2 cellular contexts compared by ENCODE assay signal in the genomic region with DNA sequence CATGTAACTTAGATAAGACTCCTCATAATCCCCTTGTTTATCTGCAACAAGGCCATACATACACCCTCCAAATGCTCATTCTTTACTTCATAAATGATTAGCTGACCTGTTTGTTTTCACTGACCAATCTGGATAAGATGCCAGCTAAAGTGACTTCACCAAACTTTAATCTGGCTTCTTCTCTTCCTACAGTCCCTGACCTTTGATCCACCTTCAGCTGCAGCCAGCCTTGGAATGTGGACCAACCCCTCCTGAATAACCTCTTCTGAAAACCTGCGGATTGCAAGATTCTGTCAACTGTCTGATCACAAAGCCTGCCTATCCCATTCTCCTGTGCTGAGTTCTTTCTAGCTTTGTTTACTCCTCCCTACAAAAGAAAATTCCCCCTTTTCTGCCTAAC.
TF ChIP-seq lines count a peak whose summit lies in the region.

No MANE protein-coding gene starts in this region.

TF ChIP-seq in WTC11, 78 proteins besides CTCF, POLR2A, EP300 and RAD21 (continued from another document):
- TF ChIP-seq ZBTB21 (CRISPR knock-in tag; IDR thresholded peaks at IDR 0.05; ENCODE audit: borderline replicate concordance) (no peak), CBFB (CRISPR knock-in tag; IDR thresholded peaks at IDR 0.05; ENCODE audit: low read depth) (no peak)

TF ChIP-seq in SK-N-SH treated with all-trans-retinoic acid at 6 μM for 48 hours, 23 proteins besides CTCF, POLR2A, EP300 and RAD21 (continued from another document):
- TF ChIP-seq, protein P1, sequence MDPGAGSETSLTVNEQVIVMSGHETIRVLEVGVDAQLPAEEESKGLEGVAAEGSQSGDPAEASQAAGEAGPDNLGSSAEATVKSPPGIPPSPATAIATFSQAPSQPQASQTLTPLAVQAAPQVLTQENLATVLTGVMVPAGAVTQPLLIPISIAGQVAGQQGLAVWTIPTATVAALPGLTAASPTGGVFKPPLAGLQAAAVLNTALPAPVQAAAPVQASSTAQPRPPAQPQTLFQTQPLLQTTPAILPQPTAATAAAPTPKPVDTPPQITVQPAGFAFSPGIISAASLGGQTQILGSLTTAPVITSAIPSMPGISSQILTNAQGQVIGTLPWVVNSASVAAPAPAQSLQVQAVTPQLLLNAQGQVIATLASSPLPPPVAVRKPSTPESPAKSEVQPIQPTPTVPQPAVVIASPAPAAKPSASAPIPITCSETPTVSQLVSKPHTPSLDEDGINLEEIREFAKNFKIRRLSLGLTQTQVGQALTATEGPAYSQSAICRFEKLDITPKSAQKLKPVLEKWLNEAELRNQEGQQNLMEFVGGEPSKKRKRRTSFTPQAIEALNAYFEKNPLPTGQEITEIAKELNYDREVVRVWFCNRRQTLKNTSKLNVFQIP (CRISPR knock-in tag; IDR thresholded peaks at IDR 0.05; ENCODE audit: borderline replicate concordance, low read depth), result no peak
- TF ChIP-seq ZNF70 (CRISPR knock-in tag; IDR thresholded peaks at IDR 0.05), result no peak
- TF ChIP-seq, protein P2, sequence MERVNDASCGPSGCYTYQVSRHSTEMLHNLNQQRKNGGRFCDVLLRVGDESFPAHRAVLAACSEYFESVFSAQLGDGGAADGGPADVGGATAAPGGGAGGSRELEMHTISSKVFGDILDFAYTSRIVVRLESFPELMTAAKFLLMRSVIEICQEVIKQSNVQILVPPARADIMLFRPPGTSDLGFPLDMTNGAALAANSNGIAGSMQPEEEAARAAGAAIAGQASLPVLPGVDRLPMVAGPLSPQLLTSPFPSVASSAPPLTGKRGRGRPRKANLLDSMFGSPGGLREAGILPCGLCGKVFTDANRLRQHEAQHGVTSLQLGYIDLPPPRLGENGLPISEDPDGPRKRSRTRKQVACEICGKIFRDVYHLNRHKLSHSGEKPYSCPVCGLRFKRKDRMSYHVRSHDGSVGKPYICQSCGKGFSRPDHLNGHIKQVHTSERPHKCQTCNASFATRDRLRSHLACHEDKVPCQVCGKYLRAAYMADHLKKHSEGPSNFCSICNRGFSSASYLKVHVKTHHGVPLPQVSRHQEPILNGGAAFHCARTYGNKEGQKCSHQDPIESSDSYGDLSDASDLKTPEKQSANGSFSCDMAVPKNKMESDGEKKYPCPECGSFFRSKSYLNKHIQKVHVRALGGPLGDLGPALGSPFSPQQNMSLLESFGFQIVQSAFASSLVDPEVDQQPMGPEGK (CRISPR knock-in tag; IDR thresholded peaks at IDR 0.05; ENCODE audit: borderline replicate concordance), result no peak
- no peak for TF ChIP-seq BACH2 (CRISPR knock-in tag; IDR thresholded peaks at IDR 0.05; ENCODE audit: borderline replicate concordance)
- TF ChIP-seq SNAI2 (CRISPR knock-in tag; IDR thresholded peaks at IDR 0.05), result no peak
- TF ChIP-seq RARB (CRISPR knock-in tag; IDR thresholded peaks at IDR 0.05), result no peak
- no peak for TF ChIP-seq PPARA (CRISPR knock-in tag; IDR thresholded peaks at IDR 0.05; ENCODE audit: borderline replicate concordance)
- TF ChIP-seq OSR1 (CRISPR knock-in tag; IDR thresholded peaks at IDR 0.05), result no peak
- TF ChIP-seq, protein P3, sequence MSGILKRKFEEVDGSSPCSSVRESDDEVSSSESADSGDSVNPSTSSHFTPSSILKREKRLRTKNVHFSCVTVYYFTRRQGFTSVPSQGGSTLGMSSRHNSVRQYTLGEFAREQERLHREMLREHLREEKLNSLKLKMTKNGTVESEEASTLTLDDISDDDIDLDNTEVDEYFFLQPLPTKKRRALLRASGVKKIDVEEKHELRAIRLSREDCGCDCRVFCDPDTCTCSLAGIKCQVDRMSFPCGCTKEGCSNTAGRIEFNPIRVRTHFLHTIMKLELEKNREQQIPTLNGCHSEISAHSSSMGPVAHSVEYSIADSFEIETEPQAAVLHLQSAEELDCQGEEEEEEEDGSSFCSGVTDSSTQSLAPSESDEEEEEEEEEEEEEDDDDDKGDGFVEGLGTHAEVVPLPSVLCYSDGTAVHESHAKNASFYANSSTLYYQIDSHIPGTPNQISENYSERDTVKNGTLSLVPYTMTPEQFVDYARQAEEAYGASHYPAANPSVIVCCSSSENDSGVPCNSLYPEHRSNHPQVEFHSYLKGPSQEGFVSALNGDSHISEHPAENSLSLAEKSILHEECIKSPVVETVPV (CRISPR knock-in tag; IDR thresholded peaks at IDR 0.05), result no peak
- no peak for TF ChIP-seq ZFP30 (CRISPR knock-in tag; IDR thresholded peaks at IDR 0.05)
- TF ChIP-seq GLIS3 (CRISPR knock-in tag; IDR thresholded peaks at IDR 0.05), result no peak
- TF ChIP-seq, protein P4, sequence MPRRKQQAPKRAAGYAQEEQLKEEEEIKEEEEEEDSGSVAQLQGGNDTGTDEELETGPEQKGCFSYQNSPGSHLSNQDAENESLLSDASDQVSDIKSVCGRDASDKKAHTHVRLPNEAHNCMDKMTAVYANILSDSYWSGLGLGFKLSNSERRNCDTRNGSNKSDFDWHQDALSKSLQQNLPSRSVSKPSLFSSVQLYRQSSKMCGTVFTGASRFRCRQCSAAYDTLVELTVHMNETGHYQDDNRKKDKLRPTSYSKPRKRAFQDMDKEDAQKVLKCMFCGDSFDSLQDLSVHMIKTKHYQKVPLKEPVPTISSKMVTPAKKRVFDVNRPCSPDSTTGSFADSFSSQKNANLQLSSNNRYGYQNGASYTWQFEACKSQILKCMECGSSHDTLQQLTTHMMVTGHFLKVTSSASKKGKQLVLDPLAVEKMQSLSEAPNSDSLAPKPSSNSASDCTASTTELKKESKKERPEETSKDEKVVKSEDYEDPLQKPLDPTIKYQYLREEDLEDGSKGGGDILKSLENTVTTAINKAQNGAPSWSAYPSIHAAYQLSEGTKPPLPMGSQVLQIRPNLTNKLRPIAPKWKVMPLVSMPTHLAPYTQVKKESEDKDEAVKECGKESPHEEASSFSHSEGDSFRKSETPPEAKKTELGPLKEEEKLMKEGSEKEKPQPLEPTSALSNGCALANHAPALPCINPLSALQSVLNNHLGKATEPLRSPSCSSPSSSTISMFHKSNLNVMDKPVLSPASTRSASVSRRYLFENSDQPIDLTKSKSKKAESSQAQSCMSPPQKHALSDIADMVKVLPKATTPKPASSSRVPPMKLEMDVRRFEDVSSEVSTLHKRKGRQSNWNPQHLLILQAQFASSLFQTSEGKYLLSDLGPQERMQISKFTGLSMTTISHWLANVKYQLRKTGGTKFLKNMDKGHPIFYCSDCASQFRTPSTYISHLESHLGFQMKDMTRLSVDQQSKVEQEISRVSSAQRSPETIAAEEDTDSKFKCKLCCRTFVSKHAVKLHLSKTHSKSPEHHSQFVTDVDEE (CRISPR knock-in tag; IDR thresholded peaks at IDR 0.05), result no peak
